ENCODE assay signal across 20 cellular contexts in genomic region chr5:138972836-138973235, GRCh38.
DNase-seq lines count a peak whose midpoint lies in the region; ATAC-seq, FAIRE-seq and TF ChIP-seq lines count a peak whose summit lies in the region.
"Had no signal": no experiment of that assay in that cellular context is flagged by ENCODE, and none has a peak within 500 bp of the region (broad histone marks: within the 10 kb centered on the region; RNA-seq: fewer than 3 reads in every experiment).

No MANE protein-coding gene starts in this region.

- DNase-seq in NCI-H146 (lab: John Stamatoyannopoulos, UW) (peak; percentile 65), NCI-H146 treated with DMSO at 0.1 percent for 48 hours (lab: John Stamatoyannopoulos, UW; ENCODE audit: unreplicated experiment) (no peak), NCI-H510A treated with DMSO at 0.1 percent for 48 hours (lab: John Stamatoyannopoulos, UW) (peak; percentile 49), neural progenitor cell (ENCODE audit: low spot score) (peak; percentile 28), left lung (no peak), GM12892 (ENCODE audit: insufficient read length) (no peak)
- DNase-seq: activated CD4-positive, alpha-beta T cell treated with anti-CD3 and anti-CD28 coated beads for 4 hours; activated CD8-positive, alpha-beta memory T cell treated with anti-CD3 and anti-CD28 coated beads, Interleukin-2, amount 50 U/mL, for 4 hours; activated effector memory CD4-positive, alpha-beta T cell treated with Interleukin-2 at 50 U/mL for 16 hours; left colon; NCI-H187; nucleus accumbens; stimulated activated naive CD4-positive, alpha-beta T cell treated with Interleukin-2 at 50 U/mL for 16 hours; T1000 had no signal

- FAIRE-seq in GM12892 (lab: Jason Lieb, UNC) = no peak
- FAIRE-seq: A204.1, endometrium had no signal

- TF ChIP-seq POLR2A in GM12892 (IDR thresholded peaks at IDR 0.05; ENCODE audit: low read depth, low read length) = no peak

- H3K27me3 ChIP-seq in neural progenitor cell = no peaks in the 10 kb centered on the region
- H3K27me3 ChIP-seq in left lung = no peaks in the 10 kb centered on the region
- H3K27me3 ChIP-seq: BLaER1 treated with 17β-estradiol and CSF1 and Interleukin-3, amounts not matched to agents 10 nM and 100 nM had no signal

- intact Hi-C loops in left lung (cut with DNase I) = no loop called here

- H4K20me1 ChIP-seq in neural progenitor cell (ENCODE audit: low read depth) = no peaks in the 10 kb centered on the region

- no peak overlapping the region for H3K4me2 ChIP-seq in neural progenitor cell
- H3K4me2 ChIP-seq: BLaER1 treated with 17β-estradiol and CSF1 and Interleukin-3, amounts not matched to agents 10 nM and 100 nM had no signal

- peaks cover 38% of the 10 kb centered on the region for H3K4me1 ChIP-seq in neural progenitor cell
- H3K4me1 ChIP-seq in left lung = peaks cover 17 to 27% of the 10 kb centered on the region in 2 donors

- H2AFZ ChIP-seq in neural progenitor cell (replicated peaks) = no peak overlapping the region

- H3K4me1 Mint-ChIP-seq in brain (peaks cover 84% of the 10 kb centered on the region), neural progenitor cell (peaks cover 58% of the 10 kb centered on the region)

- H3K27me3 Mint-ChIP-seq in brain = peaks cover 3% of the 10 kb centered on the region
- H3K27me3 Mint-ChIP-seq in neural progenitor cell (ENCODE audit: insufficient read depth, low read depth) = peaks cover 6% of the 10 kb centered on the region
- H3K27me3 Mint-ChIP-seq: type B pancreatic cell had no signal

- H3K9me3 Mint-ChIP-seq in brain (no peaks in the 10 kb centered on the region), neural progenitor cell (no peaks in the 10 kb centered on the region)
- H3K9me3 Mint-ChIP-seq: type B pancreatic cell had no signal

- H3F3A ChIP-seq in neural progenitor cell (ENCODE audit: low read depth) = no peaks in the 10 kb centered on the region

- no peaks in the 10 kb centered on the region for H3K79me2 ChIP-seq in neural progenitor cell (ENCODE audit: low read depth)

- H3K4me3 ChIP-seq in neural progenitor cell = no peak overlapping the region
- no peak overlapping the region for H3K4me3 ChIP-seq in left lung
- H3K4me3 ChIP-seq: BLaER1 treated with 17β-estradiol and CSF1 and Interleukin-3, amounts not matched to agents 10 nM and 100 nM had no signal

- H3K27ac ChIP-seq in neural progenitor cell = no peak overlapping the region
- no peak overlapping the region for H3K27ac ChIP-seq in left lung
- H3K27ac ChIP-seq: BLaER1 treated with 17β-estradiol and CSF1 and Interleukin-3, amounts not matched to agents 10 nM and 100 nM had no signal

- H3K9ac ChIP-seq in neural progenitor cell = no peak overlapping the region
- H3K9ac ChIP-seq: BLaER1 treated with 17β-estradiol and CSF1 and Interleukin-3, amounts not matched to agents 10 nM and 100 nM had no signal

- H3K27ac Mint-ChIP-seq in brain (peak overlapping the region; percentile 28 to 91 (median 60)), neural progenitor cell (no peak overlapping the region)
- H3K27ac Mint-ChIP-seq: type B pancreatic cell had no signal

- ATAC-seq in HG03108 (IDR thresholded peaks at IDR 0.05; ENCODE audit: unreplicated experiment) = no peak
- no peak for ATAC-seq in left lung
- ATAC-seq: left colon had no signal

- H3K4me3 Mint-ChIP-seq in brain (peak overlapping the region in 1 of 5 experiments; percentile 11), neural progenitor cell (no peak overlapping the region)
- H3K4me3 Mint-ChIP-seq: type B pancreatic cell had no signal

- H3K36me3 ChIP-seq in neural progenitor cell (no peaks in the 10 kb centered on the region), left lung (no peaks in the 10 kb centered on the region)

- H3K36me3 Mint-ChIP-seq in brain (no peaks in the 10 kb centered on the region), neural progenitor cell (peaks cover 2% of the 10 kb centered on the region)

- TF ChIP-seq CTCF in brain (conservative IDR thresholded peaks at IDR 0.05) (no peak), neural progenitor cell (IDR thresholded peaks at IDR 0.05) (peak; percentile 38), left lung (IDR thresholded peaks at IDR 0.05) (no peak)

- H3K9me3 ChIP-seq in neural progenitor cell (ENCODE audit: low read depth) = no peaks in the 10 kb centered on the region
- no peaks in the 10 kb centered on the region for H3K9me3 ChIP-seq in left lung

Comparison
In these comparisons a context has a peak if more than half of its experiments do, and no peak if none do; other contexts are left out.
1. DNase-seq: peak in NCI-H146 (single experiment), NCI-H510A treated with DMSO at 0.1 percent for 48 hours (single experiment) and neural progenitor cell (single experiment); none in NCI-H146 treated with DMSO at 0.1 percent for 48 hours (single experiment), left lung (0 of 2) and GM12892 (single experiment).